1 cellular context compared by ENCODE assay signal in genomic region chr3:113423699-113424098, GRCh38.
TF ChIP-seq lines count a peak whose summit lies in the region.

No MANE protein-coding gene starts in this region.

TF ChIP-seq in GM12878, 131 proteins besides CTCF, POLR2A, EP300 and RAD21 (continued from another document and continues in another):
- TF ChIP-seq SPI1 (IDR thresholded peaks at IDR 0.05; ENCODE audit: borderline replicate concordance, insufficient read depth, low read depth, low read length) (no peak), HDGF (IDR thresholded peaks at IDR 0.05) (no peak), POLR2AphosphoS2 (IDR thresholded peaks at IDR 0.05; ENCODE audit: low read depth, low read length) (no peak), MLLT1 (IDR thresholded peaks at IDR 0.05) (no peak), PRDM15 (CRISPR knock-in tag; IDR thresholded peaks at IDR 0.05) (no peak), NRF1 (conservative IDR thresholded peaks at IDR 0.05; ENCODE audit: low read depth, low read length) (no peak), SMC3 (IDR thresholded peaks at IDR 0.05; ENCODE audit: borderline replicate concordance, low read length) (no peak), IKZF2 (IDR thresholded peaks at IDR 0.05) (peak in 1 of 2 experiments; percentile 29; a peak in 1 of 4 replicates), SMAD1 (IDR thresholded peaks at IDR 0.05; ENCODE audit: low read depth, partially characterized antibody) (no peak), MXI1 (IDR thresholded peaks at IDR 0.05; ENCODE audit: low read depth, low read length) (no peak), WRNIP1 (IDR thresholded peaks at IDR 0.05; ENCODE audit: borderline replicate concordance, low read depth, low read length) (no peak), ETV6 (conservative IDR thresholded peaks at IDR 0.05 in 1 of 2, IDR thresholded peaks at IDR 0.05 in 1 of 2; ENCODE audit: borderline replicate concordance in 1 of 2, low read depth in 1 of 2) (no peak), ASH2L (IDR thresholded peaks at IDR 0.05; ENCODE audit: borderline replicate concordance, low read depth) (no peak), MTA2 (IDR thresholded peaks at IDR 0.05; ENCODE audit: low read depth) (peak; percentile 42; the same call in 1 of the 2 replicates), CBX3 (IDR thresholded peaks at IDR 0.05; ENCODE audit: borderline replicate concordance, low read depth) (no peak), NBN (IDR thresholded peaks at IDR 0.05) (no peak), ATF2 (IDR thresholded peaks at IDR 0.05; ENCODE audit: low read length) (peak; percentile 52; the same call in 1 of the 2 replicates), ESRRA (IDR thresholded peaks at IDR 0.05; ENCODE audit: low read length) (no peak), SIX5 (IDR thresholded peaks at IDR 0.05; ENCODE audit: low read depth, low read length, severe bottlenecking) (no peak), SUZ12 (IDR thresholded peaks at IDR 0.05; ENCODE audit: unreplicated experiment) (no peak), ZNF622 (IDR thresholded peaks at IDR 0.05) (no peak), ZZZ3 (IDR thresholded peaks at IDR 0.05; ENCODE audit: control insufficient read depth, insufficient read length, low read depth) (no peak), RCOR1 (conservative IDR thresholded peaks at IDR 0.05; ENCODE audit: low read depth, low read length) (no peak), RELA (IDR thresholded peaks at IDR 0.05; ENCODE audit: borderline replicate concordance, partially characterized antibody) (no peak), FOS (IDR thresholded peaks at IDR 0.05; ENCODE audit: borderline replicate concordance, extremely low read depth, insufficient read length) (no peak), IRF4 (IDR thresholded peaks at IDR 0.05; ENCODE audit: low read depth, low read length) (0 out of 2 replicates have a peak, but pooled peaks have one; percentile 39), CEBPB (IDR thresholded peaks at IDR 0.05; ENCODE audit: borderline replicate concordance in 1 of 2, low read depth in 2 of 2, low read length in 2 of 2) (no peak), RB1 (IDR thresholded peaks at IDR 0.05; ENCODE audit: borderline replicate concordance) (no peak), HCFC1 (IDR thresholded peaks at IDR 0.05; ENCODE audit: low read length) (no peak), E4F1 (IDR thresholded peaks at IDR 0.05; ENCODE audit: borderline replicate concordance, partially characterized antibody) (no peak), CHD2 (IDR thresholded peaks at IDR 0.05; ENCODE audit: borderline replicate concordance, low read depth, low read length) (no peak), EGR1 (IDR thresholded peaks at IDR 0.05; ENCODE audit: borderline replicate concordance in 1 of 2, low read depth in 2 of 2, low read length in 2 of 2) (no peak), JUNB (IDR thresholded peaks at IDR 0.05) (no peak), ZNF592 (IDR thresholded peaks at IDR 0.05) (no peak), STAT3 (IDR thresholded peaks at IDR 0.05; ENCODE audit: low read depth, low read length) (no peak), TCF12 (IDR thresholded peaks at IDR 0.05; ENCODE audit: low read depth, low read length) (no peak), IRF5 (IDR thresholded peaks at IDR 0.05; ENCODE audit: borderline replicate concordance) (no peak), ATF7 (IDR thresholded peaks at IDR 0.05; ENCODE audit: low read depth) (peak; percentile 46; the same call in 1 of the 2 replicates), HDAC6 (IDR thresholded peaks at IDR 0.05; ENCODE audit: unreplicated experiment) (no peak), E2F4 (IDR thresholded peaks at IDR 0.05; ENCODE audit: low read depth, low read length) (no peak), CREM (IDR thresholded peaks at IDR 0.05; ENCODE audit: low read depth) (no peak), SMARCA5 (IDR thresholded peaks at IDR 0.05) (no peak), ZBTB11 (CRISPR knock-in tag; IDR thresholded peaks at IDR 0.05) (no peak), BMI1 (IDR thresholded peaks at IDR 0.05; ENCODE audit: borderline replicate concordance) (no peak), RUNX3 (IDR thresholded peaks at IDR 0.05; ENCODE audit: low read length) (peak; percentile 78), BACH1 (IDR thresholded peaks at IDR 0.05; ENCODE audit: borderline replicate concordance) (no peak), ZNF274 (IDR thresholded peaks at IDR 0.05; ENCODE audit: insufficient read depth, insufficient read length) (no peak), ZNF217 (IDR thresholded peaks at IDR 0.05) (no peak)
